In genomic region chr1:244836598-244836997, GRCh38 we compare ENCODE assay signal across 8 cellular contexts. TPM values are rescaled to one million over a fixed set of nuclear protein-coding genes. Genes with fewer than 3 reads are reported as not detected.
DNase-seq lines count a peak whose midpoint lies in the region; ATAC-seq, FAIRE-seq and TF ChIP-seq lines count a peak whose summit lies in the region.

No MANE protein-coding gene starts in this region.

- peak overlapping the region; percentile 59 to 96 for H3K9ac ChIP-seq in kidney (ENCODE audit: low read length in 2 of 2)

- no peaks in the 10 kb centered on the region for H3K9me3 Mint-ChIP-seq in activated CD4-positive, alpha-beta T cell treated with anti-CD3 and anti-CD28 coated beads for 36 hours (ENCODE audit: low read depth)
- no peaks in the 10 kb centered on the region for H3K9me3 Mint-ChIP-seq in activated naive CD8-positive, alpha-beta T cell treated with anti-CD3 and anti-CD28 coated beads, Interleukin-2, amount 50 U/mL, for 24 hours

- peak overlapping the region; percentile 80 for H3K4me3 Mint-ChIP-seq in activated CD4-positive, alpha-beta T cell treated with anti-CD3 and anti-CD28 coated beads for 36 hours
- H3K4me3 Mint-ChIP-seq in activated naive CD8-positive, alpha-beta T cell treated with anti-CD3 and anti-CD28 coated beads, Interleukin-2, amount 50 U/mL, for 24 hours: peak overlapping the region; percentile 92

- peaks cover 55% of the 10 kb centered on the region for H3K36me3 Mint-ChIP-seq in activated CD4-positive, alpha-beta T cell treated with anti-CD3 and anti-CD28 coated beads for 36 hours (ENCODE audit: low read depth)
- H3K36me3 Mint-ChIP-seq in activated naive CD8-positive, alpha-beta T cell treated with anti-CD3 and anti-CD28 coated beads, Interleukin-2, amount 50 U/mL, for 24 hours (ENCODE audit: low read depth): peaks cover 53% of the 10 kb centered on the region

- H3K27me3 Mint-ChIP-seq in activated CD4-positive, alpha-beta T cell treated with anti-CD3 and anti-CD28 coated beads for 36 hours: no peaks in the 10 kb centered on the region
- no peaks in the 10 kb centered on the region for H3K27me3 Mint-ChIP-seq in activated naive CD8-positive, alpha-beta T cell treated with anti-CD3 and anti-CD28 coated beads, Interleukin-2, amount 50 U/mL, for 24 hours

- no peaks in the 10 kb centered on the region for H3K9me3 ChIP-seq in kidney (ENCODE audit: control insufficient read depth in 1 of 2, low read length in 2 of 2)
- no peaks in the 10 kb centered on the region for H3K9me3 ChIP-seq in thoracic aorta

- H3K27ac ChIP-seq in kidney (ENCODE audit: low read depth in 2 of 2, low read length in 2 of 2) (peak overlapping the region in 1 of 2 donors; percentile 99), thoracic aorta (peak overlapping the region; percentile 98 to 100)

- no peak for FAIRE-seq in kidney (lab: Jason Lieb, UNC)

- peaks cover 49% of the 10 kb centered on the region for H3K4me1 Mint-ChIP-seq in activated CD4-positive, alpha-beta T cell treated with anti-CD3 and anti-CD28 coated beads for 36 hours
- peaks cover 64% of the 10 kb centered on the region for H3K4me1 Mint-ChIP-seq in activated naive CD8-positive, alpha-beta T cell treated with anti-CD3 and anti-CD28 coated beads, Interleukin-2, amount 50 U/mL, for 24 hours

- ATAC-seq in activated CD4-positive, alpha-beta T cell treated with anti-CD3 and anti-CD28 coated beads for 36 hours: no peak
- no peak for ATAC-seq in activated naive CD8-positive, alpha-beta T cell treated with anti-CD3 and anti-CD28 coated beads, Interleukin-2, amount 50 U/mL, for 24 hours
- ATAC-seq in thoracic aorta (ENCODE audit: insufficient number of reproducible peaks, low FRiP score, low read depth) (no peak), HG02852 (IDR thresholded peaks at IDR 0.05; ENCODE audit: unreplicated experiment) (no peak), HG03135 (IDR thresholded peaks at IDR 0.05; ENCODE audit: unreplicated experiment) (no peak)

- POLR2A ChIA-PET in activated CD4-positive, alpha-beta T cell treated with anti-CD3 and anti-CD28 coated beads for 36 hours (lab: Charles Lee): interaction anchor here (1.0 to 4.5 kb wide), 6 partner anchors 8 to 206 kb away, joined by 3 to 74 read pairs (median 5); partner anchors contain the start of gene HNRNPU

- DNase-seq in activated CD4-positive, alpha-beta T cell treated with anti-CD3 and anti-CD28 coated beads for 36 hours: no peak
- DNase-seq in activated CD4-positive, alpha-beta T cell treated with anti-CD3 and anti-CD28 coated beads for 4 hours: no peak
- DNase-seq in activated naive CD8-positive, alpha-beta T cell treated with anti-CD3 and anti-CD28 coated beads, Interleukin-2, amount 50 U/mL, for 24 hours: no peak
- DNase-seq in kidney: no peak
- no peak for DNase-seq in thoracic aorta (ENCODE audit: low spot score)
- DNase-seq in amniotic stem cell (lab: John Stamatoyannopoulos, UW): no peak

- H3K27me3 ChIP-seq in thoracic aorta (replicated peaks; ENCODE audit: insufficient read depth): no peaks in the 10 kb centered on the region

- intact Hi-C loops in activated CD4-positive, alpha-beta T cell treated with anti-CD3 and anti-CD28 coated beads for 36 hours (cut with DNase I, micrococcal nuclease): loop anchor here (10.0 kb wide), 3 partner anchors 208 to 1728 kb away; partner anchors contain the start of genes CNST (in 1 of the 2) and TFB2M (in 1 of the 2)
- intact Hi-C loops in kidney (cut with DNase I): no loop called here

- peaks cover 0 to 4% of the 10 kb centered on the region in 2 donors for H3K36me3 ChIP-seq in kidney (ENCODE audit: control insufficient read depth in 1 of 2, insufficient read depth in 2 of 2, low read length in 2 of 2)
- H3K36me3 ChIP-seq in thoracic aorta: peaks cover 2% of the 10 kb centered on the region

- CTCF ChIA-PET in activated CD4-positive, alpha-beta T cell treated with anti-CD3 and anti-CD28 coated beads for 36 hours (lab: Charles Lee): interaction anchor here (0.9 to 3.3 kb wide), 8 partner anchors 12 to 206 kb away, joined by 4 to 20 read pairs (median 8); no protein-coding TSS in a partner anchor

- H3K27ac Mint-ChIP-seq in activated CD4-positive, alpha-beta T cell treated with anti-CD3 and anti-CD28 coated beads for 36 hours: peak overlapping the region; percentile 88
- peak overlapping the region; percentile 99 for H3K27ac Mint-ChIP-seq in activated naive CD8-positive, alpha-beta T cell treated with anti-CD3 and anti-CD28 coated beads, Interleukin-2, amount 50 U/mL, for 24 hours

- H3K4me1 ChIP-seq in kidney (ENCODE audit: control insufficient read depth in 1 of 2, insufficient read depth in 1 of 2, low read depth in 1 of 2, low read length in 2 of 2) (peaks cover 10 to 28% of the 10 kb centered on the region in 2 donors), thoracic aorta (ENCODE audit: control insufficient read depth in 1 of 2, low read depth in 2 of 2) (peaks cover 45 to 55% of the 10 kb centered on the region in 2 donors)

- TF ChIP-seq CTCF in kidney (IDR thresholded peaks at IDR 0.05; ENCODE audit: borderline replicate concordance, extremely low read depth, insufficient read depth) (no peak), thoracic aorta (IDR thresholded peaks at IDR 0.05) (no peak)

- H3K4me3 ChIP-seq in kidney (ENCODE audit: low read length in 2 of 2) (peak overlapping the region; percentile 94), thoracic aorta (peak overlapping the region; percentile 83)

RNA-seq across cellular contexts. Expression of gene COX20, which starts 1.1 kb away (rescaled TPM):
- 10 to 100 TPM; 32.0 to 33.2 TPM for total RNA-seq in activated CD4-positive, alpha-beta T cell treated with anti-CD3 and anti-CD28 coated beads for 36 hours
- total RNA-seq in kidney: 45.4 TPM
- polyA plus RNA-seq in kidney (ENCODE audit: insufficient read depth, low read depth, low replicate concordance): 171 TPM
- 10 to 100 TPM; 10.8 to 38.0 TPM for total RNA-seq in thoracic aorta

RNA-seq across cellular contexts. Expression of gene HNRNPU, which starts 27.7 kb away (rescaled TPM):
- 100 to 1,000 TPM; 521 to 532 TPM for total RNA-seq in activated CD4-positive, alpha-beta T cell treated with anti-CD3 and anti-CD28 coated beads for 36 hours
- total RNA-seq in kidney (329 TPM), thoracic aorta (100 to 1,000 TPM; 254 to 519 TPM)
- polyA plus RNA-seq in kidney (ENCODE audit: insufficient read depth, low read depth, low replicate concordance): 153 TPM
